In the genomic region with DNA sequence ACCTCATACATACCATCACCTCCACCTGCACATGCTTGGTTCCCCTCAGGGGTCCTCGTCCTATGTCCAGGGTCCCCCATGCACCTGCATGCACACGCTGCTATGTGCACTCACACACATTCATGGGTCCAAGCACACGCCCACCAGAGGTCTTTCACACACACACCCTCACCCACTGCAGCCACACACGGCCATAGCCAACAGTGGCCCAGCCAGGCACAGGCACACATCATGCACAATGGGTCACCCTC, we compare ENCODE assay signal across 10 cellular contexts. TPM values are rescaled to one million over a fixed set of nuclear protein-coding genes. Genes with fewer than 3 reads are reported as not detected.
DNase-seq lines count a peak whose midpoint lies in the region; ATAC-seq and TF ChIP-seq lines count a peak whose summit lies in the region.
"Had no signal": no experiment of that assay in that cellular context is flagged by ENCODE, and none has a peak within 500 bp of the region (broad histone marks: within the 10 kb centered on the region; RNA-seq: fewer than 3 reads in every experiment).

No MANE protein-coding gene starts in this region.

- H3K36me3 ChIP-seq in CD4-positive, alpha-beta memory T cell (ENCODE audit: insufficient read depth, low read length), result no peaks in the 10 kb centered on the region

- CTCF ChIA-PET in CD4-positive, alpha-beta memory T cell (lab: Charles Lee; ENCODE audit: partially characterized antibody), result interaction anchor here (1.2 kb wide), 1 partner anchor 188 kb away, joined by 3 read pairs; no protein-coding TSS in a partner anchor
- CTCF ChIA-PET in WTC11 (lab: Charles Lee), result interaction anchor here (0.8 to 17.8 kb wide), 4 partner anchors 35 to 189 kb away, joined by 3 to 606 read pairs (median 11); no protein-coding TSS in a partner anchor

- POLR2A ChIA-PET in CD4-positive, alpha-beta memory T cell (lab: Charles Lee; ENCODE audit: partially characterized antibody), result no interaction called here
- POLR2A ChIA-PET in WTC11 (lab: Charles Lee), result no interaction called here

- peak overlapping the region; percentile 79 to 85 (median 82) for H3K4me3 Mint-ChIP-seq in CD4-positive, alpha-beta memory T cell
- peak overlapping the region; percentile 82 for H3K4me3 Mint-ChIP-seq in WTC11

- peaks cover 17% of the 10 kb centered on the region for H3K27me3 ChIP-seq in CD4-positive, alpha-beta memory T cell (ENCODE audit: insufficient read depth, low read length)

- H3K4me1 ChIP-seq in CD4-positive, alpha-beta memory T cell (ENCODE audit: insufficient read depth, low read length), result peaks cover 15% of the 10 kb centered on the region

- H3K36me3 Mint-ChIP-seq in CD4-positive, alpha-beta memory T cell, result peaks cover 0 to 3% of the 10 kb centered on the region in 2 donors
- H3K36me3 Mint-ChIP-seq in WTC11, result no peaks in the 10 kb centered on the region

- peak overlapping the region in 5 of 7 donors; percentile 47 to 85 (median 75) for H3K27ac Mint-ChIP-seq in CD4-positive, alpha-beta memory T cell
- no peak overlapping the region for H3K27ac Mint-ChIP-seq in WTC11

- H3K9me3 Mint-ChIP-seq in CD4-positive, alpha-beta memory T cell, result peaks cover 0 to 2% (median 0%) of the 10 kb centered on the region in 8 donors
- H3K9me3 Mint-ChIP-seq in WTC11, result no peaks in the 10 kb centered on the region

- H3K27ac ChIP-seq in CD4-positive, alpha-beta memory T cell (ENCODE audit: low read depth, low read length), result no peak overlapping the region

- H3K9me3 ChIP-seq in CD4-positive, alpha-beta memory T cell (ENCODE audit: control insufficient read depth in 1 of 2, low read length in 2 of 2), result no peaks in the 10 kb centered on the region

- no peak overlapping the region for H3K4me3 ChIP-seq in CD4-positive, alpha-beta memory T cell (ENCODE audit: low read length in 2 of 2)
- H3K4me3 ChIP-seq in fibroblast of the aortic adventitia (ENCODE audit: low read depth, low read length), result peak overlapping the region; percentile 72

- H3K4me1 Mint-ChIP-seq in CD4-positive, alpha-beta memory T cell, result peaks cover 9 to 19% (median 13%) of the 10 kb centered on the region in 4 donors
- peaks cover 59% of the 10 kb centered on the region for H3K4me1 Mint-ChIP-seq in WTC11

- DNase-seq in CD4-positive, alpha-beta memory T cell, result no peak
- DNase-seq in WTC11 (ENCODE audit: low spot score) (no peak), fibroblast of the aortic adventitia (ENCODE audit: low read depth) (no peak), posterior vena cava (ENCODE audit: low spot score) (peak; percentile 66), head of caudate nucleus (no peak), NCI-H1417 (lab: John Stamatoyannopoulos, UW) (no peak), NCI-H82 treated with DMSO at 0.1 percent for 48 hours (lab: John Stamatoyannopoulos, UW; ENCODE audit: unreplicated experiment) (no peak)
- DNase-seq: foreskin melanocyte, NCI-H1436 treated with DMSO at 0.1 percent for 48 hours had no signal

- intact Hi-C loops in CD4-positive, alpha-beta memory T cell (cut with micrococcal nuclease), result no loop called here
- intact Hi-C loops in posterior vena cava (cut with DNase I), result no loop called here
- intact Hi-C loops in head of caudate nucleus (cut with DNase I), result no loop called here

- TF ChIP-seq CTCF in WTC11 (IDR thresholded peaks at IDR 0.05) (no peak), fibroblast of the aortic adventitia (IDR thresholded peaks at IDR 0.05; ENCODE audit: insufficient read depth, low read length) (no peak)

- ATAC-seq in WTC11 (no peak), HG03571 (IDR thresholded peaks at IDR 0.05; ENCODE audit: unreplicated experiment) (no peak)

- peaks cover 11 to 38% of the 10 kb centered on the region in 2 donors for H3K27me3 Mint-ChIP-seq in CD4-positive, alpha-beta memory T cell
- peaks cover 17% of the 10 kb centered on the region for H3K27me3 Mint-ChIP-seq in WTC11 (ENCODE audit: low read depth)

TF ChIP-seq in WTC11, 78 proteins besides CTCF, POLR2A, EP300 and RAD21:
- TF ChIP-seq SP1 (CRISPR knock-in tag; conservative IDR thresholded peaks at IDR 0.05), result no peak
- no peak for TF ChIP-seq HMGXB4 (CRISPR knock-in tag; IDR thresholded peaks at IDR 0.05)
- no peak for TF ChIP-seq JUN (CRISPR knock-in tag; IDR thresholded peaks at IDR 0.05)
- no peak for TF ChIP-seq RORB (CRISPR knock-in tag; IDR thresholded peaks at IDR 0.05)
- TF ChIP-seq USF1 (CRISPR knock-in tag; IDR thresholded peaks at IDR 0.05), result no peak
- no peak for TF ChIP-seq FOXP4 (CRISPR knock-in tag; IDR thresholded peaks at IDR 0.05)
- TF ChIP-seq EMX1 (CRISPR knock-in tag; IDR thresholded peaks at IDR 0.05), result no peak
- TF ChIP-seq, protein P1, sequence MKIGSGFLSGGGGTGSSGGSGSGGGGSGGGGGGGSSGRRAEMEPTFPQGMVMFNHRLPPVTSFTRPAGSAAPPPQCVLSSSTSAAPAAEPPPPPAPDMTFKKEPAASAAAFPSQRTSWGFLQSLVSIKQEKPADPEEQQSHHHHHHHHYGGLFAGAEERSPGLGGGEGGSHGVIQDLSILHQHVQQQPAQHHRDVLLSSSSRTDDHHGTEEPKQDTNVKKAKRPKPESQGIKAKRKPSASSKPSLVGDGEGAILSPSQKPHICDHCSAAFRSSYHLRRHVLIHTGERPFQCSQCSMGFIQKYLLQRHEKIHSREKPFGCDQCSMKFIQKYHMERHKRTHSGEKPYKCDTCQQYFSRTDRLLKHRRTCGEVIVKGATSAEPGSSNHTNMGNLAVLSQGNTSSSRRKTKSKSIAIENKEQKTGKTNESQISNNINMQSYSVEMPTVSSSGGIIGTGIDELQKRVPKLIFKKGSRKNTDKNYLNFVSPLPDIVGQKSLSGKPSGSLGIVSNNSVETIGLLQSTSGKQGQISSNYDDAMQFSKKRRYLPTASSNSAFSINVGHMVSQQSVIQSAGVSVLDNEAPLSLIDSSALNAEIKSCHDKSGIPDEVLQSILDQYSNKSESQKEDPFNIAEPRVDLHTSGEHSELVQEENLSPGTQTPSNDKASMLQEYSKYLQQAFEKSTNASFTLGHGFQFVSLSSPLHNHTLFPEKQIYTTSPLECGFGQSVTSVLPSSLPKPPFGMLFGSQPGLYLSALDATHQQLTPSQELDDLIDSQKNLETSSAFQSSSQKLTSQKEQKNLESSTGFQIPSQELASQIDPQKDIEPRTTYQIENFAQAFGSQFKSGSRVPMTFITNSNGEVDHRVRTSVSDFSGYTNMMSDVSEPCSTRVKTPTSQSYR (CRISPR knock-in tag; IDR thresholded peaks at IDR 0.05), result no peak
- TF ChIP-seq GABPB1 (CRISPR knock-in tag; IDR thresholded peaks at IDR 0.05), result no peak
- no peak for TF ChIP-seq PRRX2 (CRISPR knock-in tag; IDR thresholded peaks at IDR 0.05)
- TF ChIP-seq, protein P2, sequence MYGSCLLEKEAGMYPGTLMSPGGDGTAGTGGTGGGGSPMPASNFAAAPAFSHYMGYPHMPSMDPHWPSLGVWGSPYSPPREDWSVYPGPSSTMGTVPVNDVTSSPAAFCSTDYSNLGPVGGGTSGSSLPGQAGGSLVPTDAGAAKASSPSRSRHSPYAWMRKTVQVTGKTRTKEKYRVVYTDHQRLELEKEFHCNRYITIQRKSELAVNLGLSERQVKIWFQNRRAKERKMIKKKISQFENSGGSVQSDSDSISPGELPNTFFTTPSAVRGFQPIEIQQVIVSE (CRISPR knock-in tag; IDR thresholded peaks at IDR 0.05; ENCODE audit: borderline replicate concordance), result no peak

RNA-seq across cellular contexts. Expression of gene SDC3, which starts 1.2 kb away (rescaled TPM):
- under 1 TPM; 0.29 to 0.64 TPM for total RNA-seq in CD4-positive, alpha-beta memory T cell
- polyA plus RNA-seq in CD4-positive, alpha-beta memory T cell, result not detected
- 31.1 to 32.3 TPM (median 31.2 TPM) in 3 replicates for total RNA-seq in WTC11 (2021)
- total RNA-seq in fibroblast of the aortic adventitia (ENCODE audit: low replicate concordance), result 26.8 and 47.5 TPM in 2 replicates
- total RNA-seq in posterior vena cava, result 10 to 100 TPM; 47.1 to 59.8 TPM

Comparison
In these comparisons a context has a peak if more than half of its experiments do, and no peak if none do; other contexts are left out.
1. RNA of gene SDC3, which starts 1.2 kb away (total RNA-seq): 47.1 to 59.8 TPM in posterior vena cava, 26.8 to 47.5 TPM in fibroblast of the aortic adventitia and 31.1 to 32.3 TPM in WTC11; 0.29 to 0.64 TPM in CD4-positive, alpha-beta memory T cell; every median in the first group is over 10 times any median in the second.